Comparison of ENCODE assay signal across 27 cellular contexts in genomic region chr7:105971867-105972266, GRCh38.
"Had no signal": no experiment of that assay in that cellular context is flagged by ENCODE, and none has a peak within 500 bp of the region (broad histone marks: within the 10 kb centered on the region; RNA-seq: fewer than 3 reads in every experiment).

No MANE protein-coding gene starts in this region.

- H3K27me3 Mint-ChIP-seq: activated CD8-positive, alpha-beta T cell treated with anti-CD3 and anti-CD28 coated beads for 36 hours; central memory CD8-positive, alpha-beta T cell had no signal

- H3K27me3 ChIP-seq: breast epithelium, ovary, right lobe of liver, stomach, thyroid gland, upper lobe of left lung had no signal

- H3K27ac Mint-ChIP-seq: activated CD8-positive, alpha-beta T cell treated with anti-CD3 and anti-CD28 coated beads for 36 hours; activated naive CD4-positive, alpha-beta T cell treated with anti-CD3 and anti-CD28 coated beads, Interleukin-2, amount 50 U/mL, for 72 hours; activated T-cell treated with anti-CD3 and anti-CD28 coated beads, Interleukin-2, amount 50 U/mL, for 72 hours; dendritic cell treated with granulocyte-macrophage colony-stimulating factor and Interleukin-4, amounts not matched to agents 40 ng/mL and 50 ng/mL, for 4 days; endodermal cell; immature natural killer cell; nephron progenitor cell; progenitor cell of endocrine pancreas had no signal

- DNase-seq: activated CD4-positive, alpha-beta T cell treated with anti-CD3 and anti-CD28 coated beads for 1 hour; activated CD4-positive, alpha-beta T cell treated with anti-CD3 and anti-CD28 coated beads, Interleukin-2, amount 50 U/mL, for 1 hour; activated CD8-positive, alpha-beta T cell treated with anti-CD3 and anti-CD28 coated beads for 36 hours; activated naive CD4-positive, alpha-beta T cell; activated T-cell treated with anti-CD3 and anti-CD28 coated beads for 4 hours; activated T-cell treated with anti-CD3 and anti-CD28 coated beads, Interleukin-2, amount 50 U/mL, for 72 hours; endodermal cell; heart left ventricle; hypothalamus; immature natural killer cell; kidney; left colon; mammary epithelial cell; nephron progenitor cell; ovary; right lobe of liver; stimulated activated CD4-positive, alpha-beta T cell treated with anti-CD3 and anti-CD28 coated beads, Interleukin-4, amount 100 ng/mL, for 1 hour; stomach; T1000; upper lobe of left lung had no signal

- H3K4me1 Mint-ChIP-seq: central memory CD8-positive, alpha-beta T cell; immature natural killer cell had no signal

- H3K36me3 Mint-ChIP-seq: activated naive CD4-positive, alpha-beta T cell treated with anti-CD3 and anti-CD28 coated beads, Interleukin-2, amount 50 U/mL, for 72 hours had no signal

- H3K4me1 ChIP-seq: breast epithelium, right lobe of liver, upper lobe of left lung had no signal

- H3K27ac ChIP-seq: breast epithelium, heart left ventricle, ovary, right lobe of liver, stomach, thyroid gland, upper lobe of left lung had no signal

- ATAC-seq: activated CD8-positive, alpha-beta T cell treated with anti-CD3 and anti-CD28 coated beads for 36 hours; activated T-cell treated with anti-CD3 and anti-CD28 coated beads, Interleukin-2, amount 50 U/mL, for 72 hours; esophagus mucosa; left colon; right lobe of liver had no signal

- H3K4me3 Mint-ChIP-seq: activated CD8-positive, alpha-beta T cell treated with anti-CD3 and anti-CD28 coated beads for 36 hours; activated T-cell treated with anti-CD3 and anti-CD28 coated beads, Interleukin-2, amount 50 U/mL, for 72 hours; central memory CD8-positive, alpha-beta T cell; dendritic cell treated with granulocyte-macrophage colony-stimulating factor and Interleukin-4, amounts not matched to agents 40 ng/mL and 50 ng/mL, for 4 days; endodermal cell; immature natural killer cell; nephron progenitor cell had no signal

- H3K9me3 Mint-ChIP-seq: activated CD8-positive, alpha-beta T cell treated with anti-CD3 and anti-CD28 coated beads for 36 hours; activated naive CD4-positive, alpha-beta T cell treated with anti-CD3 and anti-CD28 coated beads, Interleukin-2, amount 50 U/mL, for 72 hours; activated T-cell treated with anti-CD3 and anti-CD28 coated beads, Interleukin-2, amount 50 U/mL, for 72 hours; central memory CD8-positive, alpha-beta T cell; dendritic cell treated with granulocyte-macrophage colony-stimulating factor and Interleukin-4, amounts not matched to agents 40 ng/mL and 50 ng/mL, for 4 days; nephron progenitor cell had no signal

- H3K9me3 ChIP-seq: breast epithelium, heart left ventricle, ovary, right lobe of liver, stomach, thyroid gland, upper lobe of left lung had no signal

- H3K36me3 ChIP-seq: breast epithelium, heart left ventricle, ovary, right lobe of liver, stomach, thyroid gland, upper lobe of left lung had no signal

- H3K4me3 ChIP-seq: breast epithelium, heart left ventricle, ovary, right lobe of liver, stomach, thyroid gland, upper lobe of left lung had no signal
